28 cellular contexts compared by ENCODE assay signal in genomic region chr4:139718833-139719232, GRCh38.
"Had no signal": no experiment of that assay in that cellular context is flagged by ENCODE, and none has a peak within 500 bp of the region (broad histone marks: within the 10 kb centered on the region; RNA-seq: fewer than 3 reads in every experiment).

No MANE protein-coding gene starts in this region.

- H3K4me3 ChIP-seq: colonic mucosa, gastrocnemius medialis, left lung, mucosa of descending colon, neural progenitor cell, right lobe of liver, smooth muscle cell, suprapubic skin, transverse colon, vagina had no signal

- H3K27me3 ChIP-seq: colonic mucosa, gastrocnemius medialis, left lung, right lobe of liver, suprapubic skin, transverse colon, vagina had no signal

- H3K4me1 Mint-ChIP-seq: naive B cell; neural progenitor cell; stimulated activated naive CD8-positive, alpha-beta T cell treated with anti-CD3 and anti-CD28 coated beads, Interleukin-15, amount 100 ng/mL, for 72 hours had no signal

- H3K36me3 Mint-ChIP-seq: natural killer cell treated with Interleukin-12 subunit alpha and Interleukin-12 subunit beta and Interleukin-15 and Interleukin-18, amount 100 ng/mL, for 72 hours had no signal

- ATAC-seq: gastrocnemius medialis; left lung; mucosa of descending colon; stimulated activated naive CD8-positive, alpha-beta T cell treated with anti-CD3 and anti-CD28 coated beads, Interleukin-15, amount 100 ng/mL, for 72 hours had no signal

- H3K9me3 Mint-ChIP-seq: mesothelial cell of epicardium; naive B cell; natural killer cell treated with Interleukin-12 subunit alpha and Interleukin-12 subunit beta and Interleukin-15 and Interleukin-18, amount 100 ng/mL, for 72 hours; neural progenitor cell; stimulated activated naive CD8-positive, alpha-beta T cell treated with anti-CD3 and anti-CD28 coated beads, Interleukin-15, amount 100 ng/mL, for 72 hours had no signal

- H3K4me1 ChIP-seq: colonic mucosa, left lung, neural progenitor cell, suprapubic skin, transverse colon, vagina had no signal

- H3K27ac Mint-ChIP-seq: mesothelial cell of epicardium; naive B cell; natural killer cell treated with Interleukin-12 subunit alpha and Interleukin-12 subunit beta and Interleukin-15 and Interleukin-18, amount 100 ng/mL, for 72 hours; neural progenitor cell; stimulated activated naive CD8-positive, alpha-beta T cell treated with anti-CD3 and anti-CD28 coated beads, Interleukin-15, amount 100 ng/mL, for 72 hours had no signal

- DNase-seq: colonic mucosa; dermis blood vessel endothelial cell; effector memory CD4-positive, alpha-beta T cell; foreskin fibroblast; gastrocnemius medialis; head of caudate nucleus; kidney; left lung; mesenchymal stem cell; mucosa of descending colon; naive B cell; nucleus accumbens; posterior cingulate gyrus; right lobe of liver; stimulated activated CD4-positive, alpha-beta T cell treated with anti-CD3 and anti-CD28 coated beads, Interleukin-12 subunit alpha, Interleukin-12 subunit beta, amount 100 ng/mL, for 4 hours; stimulated activated CD4-positive, alpha-beta T cell treated with anti-CD3 and anti-CD28 coated beads, Interleukin-1b, Interleukin-23, amount 100 ng/mL, for 48 hours; stimulated activated CD4-positive, alpha-beta T cell treated with anti-CD3 and anti-CD28 coated beads, Interleukin-4, amount 100 ng/mL, for 1 hour; stimulated activated CD8-positive, alpha-beta memory T cell treated with anti-CD3 and anti-CD28 coated beads, Interleukin-4, amount 100 ng/mL, for 48 hours; stimulated activated naive CD4-positive, alpha-beta T cell; stimulated activated naive CD8-positive, alpha-beta T cell treated with anti-CD3 and anti-CD28 coated beads, Interleukin-15, amount 100 ng/mL, for 72 hours; transverse colon had no signal

- H3K4me2 ChIP-seq: neural progenitor cell, smooth muscle cell had no signal

- H3K9ac ChIP-seq: neural progenitor cell had no signal

- H3K27me3 Mint-ChIP-seq: naive B cell; natural killer cell treated with Interleukin-12 subunit alpha and Interleukin-12 subunit beta and Interleukin-15 and Interleukin-18, amount 100 ng/mL, for 72 hours; stimulated activated naive CD8-positive, alpha-beta T cell treated with anti-CD3 and anti-CD28 coated beads, Interleukin-15, amount 100 ng/mL, for 72 hours had no signal

- FAIRE-seq: endometrium, kidney had no signal

- H3K27ac ChIP-seq: colonic mucosa, gastrocnemius medialis, left lung, neural progenitor cell, right lobe of liver, suprapubic skin, transverse colon, vagina had no signal

- H2AFZ ChIP-seq: neural progenitor cell had no signal

- H3K36me3 ChIP-seq: colonic mucosa, gastrocnemius medialis, neural progenitor cell, transverse colon had no signal

- H3K9me3 ChIP-seq: colonic mucosa, gastrocnemius medialis, left lung, mucosa of descending colon, right lobe of liver, suprapubic skin, transverse colon, vagina had no signal

- H3K4me3 Mint-ChIP-seq: mesothelial cell of epicardium; naive B cell; natural killer cell treated with Interleukin-12 subunit alpha and Interleukin-12 subunit beta and Interleukin-15 and Interleukin-18, amount 100 ng/mL, for 72 hours; neural progenitor cell; stimulated activated naive CD8-positive, alpha-beta T cell treated with anti-CD3 and anti-CD28 coated beads, Interleukin-15, amount 100 ng/mL, for 72 hours had no signal
